Comparison of ENCODE assay signal across 1 cellular context in the genomic region with DNA sequence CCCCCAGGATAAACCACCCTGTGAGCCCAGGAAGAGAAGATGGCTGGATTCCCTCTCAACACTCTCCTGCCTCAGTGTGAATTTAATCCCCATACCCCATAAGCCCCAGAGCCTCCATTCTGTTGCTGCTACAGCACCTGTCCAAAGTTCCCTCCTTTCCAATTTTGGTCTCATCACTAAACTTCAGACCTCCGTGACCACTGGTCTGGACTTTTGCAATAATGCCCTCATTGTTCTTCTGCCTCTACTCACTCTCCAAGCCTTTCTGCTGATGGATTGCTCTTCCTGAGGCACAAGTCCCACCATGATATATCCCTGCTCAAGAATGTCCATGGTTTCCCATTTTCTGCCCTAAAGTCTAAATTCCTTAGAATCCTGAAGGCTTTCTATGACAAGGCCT.
TF ChIP-seq lines count a peak whose summit lies in the region.

No MANE protein-coding gene starts in this region.

TF ChIP-seq in HepG2, 621 proteins besides CTCF, POLR2A, EP300 and RAD21 (continued from another document):
- TF ChIP-seq MEIS2 (CRISPR knock-in tag; IDR thresholded peaks at IDR 0.05), result 0 out of 2 replicates have a peak, but pooled peaks have one; percentile 28
- TF ChIP-seq, protein P1, sequence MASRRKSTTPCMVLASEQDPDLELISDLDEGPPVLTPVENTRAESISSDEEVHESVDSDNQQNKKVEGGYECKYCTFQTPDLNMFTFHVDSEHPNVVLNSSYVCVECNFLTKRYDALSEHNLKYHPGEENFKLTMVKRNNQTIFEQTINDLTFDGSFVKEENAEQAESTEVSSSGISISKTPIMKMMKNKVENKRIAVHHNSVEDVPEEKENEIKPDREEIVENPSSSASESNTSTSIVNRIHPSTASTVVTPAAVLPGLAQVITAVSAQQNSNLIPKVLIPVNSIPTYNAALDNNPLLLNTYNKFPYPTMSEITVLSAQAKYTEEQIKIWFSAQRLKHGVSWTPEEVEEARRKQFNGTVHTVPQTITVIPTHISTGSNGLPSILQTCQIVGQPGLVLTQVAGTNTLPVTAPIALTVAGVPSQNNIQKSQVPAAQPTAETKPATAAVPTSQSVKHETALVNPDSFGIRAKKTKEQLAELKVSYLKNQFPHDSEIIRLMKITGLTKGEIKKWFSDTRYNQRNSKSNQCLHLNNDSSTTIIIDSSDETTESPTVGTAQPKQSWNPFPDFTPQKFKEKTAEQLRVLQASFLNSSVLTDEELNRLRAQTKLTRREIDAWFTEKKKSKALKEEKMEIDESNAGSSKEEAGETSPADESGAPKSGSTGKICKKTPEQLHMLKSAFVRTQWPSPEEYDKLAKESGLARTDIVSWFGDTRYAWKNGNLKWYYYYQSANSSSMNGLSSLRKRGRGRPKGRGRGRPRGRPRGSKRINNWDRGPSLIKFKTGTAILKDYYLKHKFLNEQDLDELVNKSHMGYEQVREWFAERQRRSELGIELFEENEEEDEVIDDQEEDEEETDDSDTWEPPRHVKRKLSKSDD (CRISPR knock-in tag; IDR thresholded peaks at IDR 0.05; ENCODE audit: low read depth), result 0 out of 2 replicates have a peak, but pooled peaks have one; percentile 17
- peak; percentile 32; the same call in 1 of the 2 replicates for TF ChIP-seq TFDP1 (CRISPR knock-in tag; IDR thresholded peaks at IDR 0.05; ENCODE audit: borderline replicate concordance)
- TF ChIP-seq KLF9 (CRISPR knock-in tag; IDR thresholded peaks at IDR 0.05; ENCODE audit: low read depth), result no peak
- TF ChIP-seq, protein P2, sequence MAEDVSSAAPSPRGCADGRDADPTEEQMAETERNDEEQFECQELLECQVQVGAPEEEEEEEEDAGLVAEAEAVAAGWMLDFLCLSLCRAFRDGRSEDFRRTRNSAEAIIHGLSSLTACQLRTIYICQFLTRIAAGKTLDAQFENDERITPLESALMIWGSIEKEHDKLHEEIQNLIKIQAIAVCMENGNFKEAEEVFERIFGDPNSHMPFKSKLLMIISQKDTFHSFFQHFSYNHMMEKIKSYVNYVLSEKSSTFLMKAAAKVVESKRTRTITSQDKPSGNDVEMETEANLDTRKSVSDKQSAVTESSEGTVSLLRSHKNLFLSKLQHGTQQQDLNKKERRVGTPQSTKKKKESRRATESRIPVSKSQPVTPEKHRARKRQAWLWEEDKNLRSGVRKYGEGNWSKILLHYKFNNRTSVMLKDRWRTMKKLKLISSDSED (CRISPR knock-in tag; IDR thresholded peaks at IDR 0.05), result no peak
